ENCODE assay signal across 29 cellular contexts in the genomic region with DNA sequence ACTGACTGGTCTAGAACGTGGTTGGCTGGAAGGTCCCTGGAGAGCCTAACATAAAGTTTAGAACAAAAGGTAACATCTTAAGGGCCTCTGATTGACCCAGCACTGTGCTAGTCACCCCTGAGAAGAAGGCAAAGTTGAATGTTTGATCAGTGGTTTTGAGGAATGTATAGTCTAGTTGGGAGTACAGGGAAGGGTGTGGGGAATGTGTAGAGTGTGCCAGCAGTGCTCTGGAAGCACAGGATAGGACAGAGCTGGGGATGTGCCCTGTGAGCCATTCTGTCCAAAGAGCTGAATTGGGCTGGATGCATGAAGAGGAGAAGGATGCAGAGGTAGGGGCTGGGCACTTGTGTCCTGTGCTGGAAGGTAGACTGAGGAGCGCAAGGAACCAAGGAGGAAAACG. TPM values are rescaled to one million over a fixed set of nuclear protein-coding genes. Genes with fewer than 3 reads are reported as not detected.
"Had no signal": no experiment of that assay in that cellular context is flagged by ENCODE, and none has a peak within 500 bp of the region (broad histone marks: within the 10 kb centered on the region; RNA-seq: fewer than 3 reads in every experiment).

No MANE protein-coding gene starts in this region.

- FAIRE-seq: endothelial cell of umbilical vein had no signal

- H3K4me2 ChIP-seq: hepatocyte, smooth muscle cell had no signal

- H3K79me2 ChIP-seq: hepatocyte had no signal

- H3K4me3 ChIP-seq: colonic mucosa, esophagus muscularis mucosa, gastroesophageal sphincter, heart left ventricle, hepatocyte, left ventricle myocardium inferior, lung, prostate gland, right atrium auricular region, smooth muscle cell, thoracic aorta, tibial nerve, upper lobe of left lung, vagina had no signal

- H3K36me3 ChIP-seq: colonic mucosa, esophagus muscularis mucosa, gastroesophageal sphincter, heart left ventricle, left ventricle myocardium inferior, neutrophil, prostate gland, right atrium auricular region, thoracic aorta, tibial nerve, upper lobe of left lung, vagina had no signal

- H3K27ac ChIP-seq: colonic mucosa, esophagus muscularis mucosa, foreskin keratinocyte, gastroesophageal sphincter, heart left ventricle, hepatocyte, left ventricle myocardium inferior, neutrophil, prostate gland, right atrium auricular region, thoracic aorta, tibial nerve, upper lobe of left lung, vagina had no signal

- H2AFZ ChIP-seq: hepatocyte had no signal

- H3K27me3 ChIP-seq: colonic mucosa, esophagus muscularis mucosa, foreskin keratinocyte, gastroesophageal sphincter, heart left ventricle, hepatocyte, neutrophil, right atrium auricular region, tibial nerve, upper lobe of left lung, vagina had no signal

- H3K4me1 ChIP-seq: colonic mucosa, esophagus muscularis mucosa, foreskin keratinocyte, gastroesophageal sphincter, heart left ventricle, left ventricle myocardium inferior, prostate gland, right atrium auricular region, tibial nerve, upper lobe of left lung, vagina had no signal

- ATAC-seq: foreskin keratinocyte; gastroesophageal sphincter; heart left ventricle; left cardiac atrium; natural killer cell treated with Interleukin-12 subunit alpha and Interleukin-12 subunit beta and Interleukin-15 and Interleukin-18, amount 100 ng/mL, for 72 hours; sciatic nerve; stimulated activated effector memory CD8-positive, alpha-beta T cell treated with anti-CD3 and anti-CD28 coated beads, Interleukin-12 subunit alpha, Interleukin-12 subunit beta, amount 100 ng/mL, for 72 hours; stimulated activated naive CD8-positive, alpha-beta T cell treated with anti-CD3 and anti-CD28 coated beads, Interleukin-15, Interleukin-2, amounts not matched to agents 100 U/mL and 50 U/mL, for 24 hours had no signal

- DNase-seq: colonic mucosa; effector CD8-positive, alpha-beta T cell; foreskin keratinocyte; heart left ventricle; kidney; left cardiac atrium; left ventricle myocardium inferior; naive B cell; stimulated activated CD4-positive, alpha-beta T cell treated with anti-CD3 and anti-CD28 coated beads, Interleukin-12 subunit alpha, Interleukin-12 subunit beta, amount 100 ng/mL, for 4 hours; stimulated activated CD4-positive, alpha-beta T cell treated with anti-CD3 and anti-CD28 coated beads, Interleukin-1b, Interleukin-23, amount 100 ng/mL, for 48 hours; stimulated activated CD4-positive, alpha-beta T cell treated with anti-CD3 and anti-CD28 coated beads, Interleukin-4, amount 100 ng/mL, for 1 hour; stimulated activated naive CD8-positive, alpha-beta T cell treated with anti-CD3 and anti-CD28 coated beads, Interleukin-15, Interleukin-2, amounts not matched to agents 100 U/mL and 50 U/mL, for 24 hours; substantia nigra; upper lobe of left lung had no signal

- H3K9me3 ChIP-seq: colonic mucosa, esophagus muscularis mucosa, gastroesophageal sphincter, heart left ventricle, left ventricle myocardium inferior, neutrophil, prostate gland, right atrium auricular region, thoracic aorta, tibial nerve, upper lobe of left lung, vagina had no signal

RNA-seq across cellular contexts. Expression of a gene that starts 41.0 kb away (rescaled TPM):
- polyA plus RNA-seq: smooth muscle cell had no signal
